Comparison of ENCODE assay signal across 8 cellular contexts in genomic region chr2:40244251-40245010, GRCh38.
DNase-seq lines count a peak whose midpoint lies in the region; ATAC-seq, FAIRE-seq and TF ChIP-seq lines count a peak whose summit lies in the region.

No MANE protein-coding gene starts in this region.

- H2AFZ ChIP-seq in endothelial cell of umbilical vein (ENCODE audit: low read depth, low read length): no peak overlapping the region

- intact Hi-C loops in endothelial cell of umbilical vein (cut with micrococcal nuclease): loop anchor here (1.0 to 2.0 kb wide), 5 partner anchors 206 to 1538 kb away; no protein-coding TSS in a partner anchor

- no peaks in the 10 kb centered on the region for H3K27me3 ChIP-seq in HUES48 (ENCODE audit: control insufficient read depth, insufficient read depth, low read length)
- H3K27me3 ChIP-seq in endothelial cell of umbilical vein (ENCODE audit: control insufficient read depth in 2 of 2, insufficient read depth in 2 of 2, low read length in 2 of 2): no peaks in the 10 kb centered on the region

- H3K9me3 ChIP-seq in HUES48 (ENCODE audit: control insufficient read depth, insufficient read depth, low read length): no peaks in the 10 kb centered on the region
- H3K9me3 ChIP-seq in endothelial cell of umbilical vein (replicated peaks; ENCODE audit: control insufficient read depth, insufficient read depth, low read length): no peaks in the 10 kb centered on the region

- dilution Hi-C loops in endothelial cell of umbilical vein (cut with MboI; ENCODE audit: extremely low pct_ligation_motif_present, low sequenced_read_pairs): no loop called here

- H3K4me3 ChIP-seq in HUES48 (ENCODE audit: low read depth, low read length) (no peak overlapping the region), endothelial cell of umbilical vein (replicated peaks in 1 of 3; ENCODE audit: insufficient read depth in 1 of 3, low read depth in 1 of 3, low read length in 3 of 3) (no peak overlapping the region)

- H3K9me1 ChIP-seq in endothelial cell of umbilical vein (replicated peaks; ENCODE audit: control insufficient read depth, extremely low read depth, insufficient read depth, low read length): no peaks in the 10 kb centered on the region

- no peak overlapping the region for H3K4me2 ChIP-seq in endothelial cell of umbilical vein (ENCODE audit: insufficient read depth, low read length)

- ATAC-seq in GM19328 (IDR thresholded peaks at IDR 0.05; ENCODE audit: unreplicated experiment): peak; percentile 63
- ATAC-seq in GM18520 (IDR thresholded peaks at IDR 0.05; ENCODE audit: unreplicated experiment): no peak

- peak overlapping the region; percentile 34 for H3K27ac ChIP-seq in HUES48 (ENCODE audit: low read depth, low read length)
- H3K27ac ChIP-seq in endothelial cell of umbilical vein (ENCODE audit: insufficient read depth, low read depth, low read length): no peak overlapping the region

- TF ChIP-seq CTCF in endothelial cell of umbilical vein (IDR thresholded peaks at IDR 0.05; ENCODE audit: extremely low read depth in 1 of 2, insufficient read depth in 1 of 2, low read depth in 1 of 2, low read length in 2 of 2): peak; percentile 47 to 64

- TF ChIP-seq POLR2A in endothelial cell of umbilical vein (IDR thresholded peaks at IDR 0.05; ENCODE audit: low read depth, low read length): no peak

- H3K36me3 ChIP-seq in HUES48 (ENCODE audit: control insufficient read depth, insufficient read depth, low read length) (no peaks in the 10 kb centered on the region), endothelial cell of umbilical vein (ENCODE audit: control insufficient read depth in 2 of 2, extremely low read depth in 1 of 2, insufficient read depth in 2 of 2, low read length in 2 of 2) (no peaks in the 10 kb centered on the region)

- no peaks in the 10 kb centered on the region for H4K20me1 ChIP-seq in endothelial cell of umbilical vein (replicated peaks; ENCODE audit: control insufficient read depth, extremely low read depth, insufficient read depth, low read length)

- DNase-seq in DMS153 treated with DMSO at 0.1 percent for 48 hours (lab: John Stamatoyannopoulos, UW; ENCODE audit: unreplicated experiment): peak; percentile 71
- peak; percentile 81 for DNase-seq in OCI-M1 (lab: John Stamatoyannopoulos, UW)
- DNase-seq in endothelial cell of umbilical vein (ENCODE audit: low read depth, low spot score): peak; percentile 71
- peak; percentile 13 for DNase-seq in midbrain (lab: John Stamatoyannopoulos, UW)
- DNase-seq in activated gamma-delta T cell treated with Interleukin-2 at 50 U/mL for 16 hours: no peak

- H3K4me1 ChIP-seq in HUES48 (ENCODE audit: control insufficient read depth, insufficient read depth, low read length): peaks cover 33% of the 10 kb centered on the region
- H3K4me1 ChIP-seq in endothelial cell of umbilical vein (ENCODE audit: control insufficient read depth, extremely low read depth, insufficient read depth, low read length): peaks cover 5% of the 10 kb centered on the region

- no peaks in the 10 kb centered on the region for H3K79me2 ChIP-seq in endothelial cell of umbilical vein (ENCODE audit: control insufficient read depth, insufficient read depth, low read length)

- no TSS peak for BruUV-seq in endothelial cell of umbilical vein (replicated peaks; lab: Mats Ljungman, UMichigan)

- FAIRE-seq in endothelial cell of umbilical vein (lab: Jason Lieb, UNC): peak; percentile 77

- H3K9ac ChIP-seq in HUES48 (ENCODE audit: low read depth, low read length): peak overlapping the region; percentile 7; the same call in 1 of the 2 replicates
- H3K9ac ChIP-seq in endothelial cell of umbilical vein (replicated peaks; ENCODE audit: extremely low read depth, insufficient read depth, low read length): no peak overlapping the region

- CTCF ChIA-PET in endothelial cell of umbilical vein (lab: Charles Lee): interaction anchor here (0.6 to 5.3 kb wide), 35 partner anchors 10 to 1454 kb away, joined by 3 to 70 read pairs (median 4); partner anchors contain the start of gene SLC8A1

- POLR2A ChIA-PET in endothelial cell of umbilical vein (lab: Charles Lee): no interaction called here

TF ChIP-seq in endothelial cell of umbilical vein, 7 proteins besides CTCF, POLR2A, EP300 and RAD21:
- TF ChIP-seq MYC (IDR thresholded peaks at IDR 0.05; ENCODE audit: low read depth, low read length): no peak
